Comparison of ENCODE assay signal across 27 cellular contexts in the genomic region with DNA sequence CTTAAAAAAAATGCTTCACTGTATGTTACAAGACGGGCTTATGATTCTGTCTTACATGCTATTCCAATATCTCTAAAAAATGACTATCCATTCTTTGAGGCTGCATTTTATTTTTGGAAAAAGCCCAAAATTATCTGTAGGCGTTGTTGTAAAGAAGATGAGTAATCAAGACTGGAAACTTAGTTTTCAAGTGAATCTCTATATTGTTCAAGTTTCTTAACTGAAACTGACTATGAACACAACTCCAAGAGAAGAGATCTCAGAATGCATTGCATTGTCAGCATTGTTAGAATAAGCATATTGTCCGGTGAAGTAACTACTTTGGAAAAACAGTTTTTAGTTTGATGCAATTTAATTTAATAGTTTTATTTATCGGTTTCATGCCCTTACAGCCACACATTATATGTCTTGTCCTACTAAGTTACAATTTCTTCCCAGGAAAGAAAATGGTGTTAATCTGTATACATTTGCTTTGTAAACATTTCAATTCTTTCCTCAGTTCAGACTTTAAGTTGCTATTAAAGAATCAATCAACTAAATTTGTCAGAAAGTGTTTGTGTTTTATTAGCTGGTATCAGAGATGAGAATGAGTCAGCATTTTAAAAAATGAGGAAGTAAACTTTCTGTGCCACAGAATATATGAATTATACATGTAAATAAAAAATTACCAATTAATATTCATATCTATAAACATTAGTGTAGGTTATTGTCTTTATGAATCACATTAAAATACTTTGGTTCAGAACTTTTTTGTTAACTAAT.
DNase-seq lines count a peak whose midpoint lies in the region; ATAC-seq and TF ChIP-seq lines count a peak whose summit lies in the region.
"Had no signal": no experiment of that assay in that cellular context is flagged by ENCODE, and none has a peak within 500 bp of the region (broad histone marks: within the 10 kb centered on the region; RNA-seq: fewer than 3 reads in every experiment).

No MANE protein-coding gene starts in this region.

- H3K9me3 Mint-ChIP-seq in activated CD4-positive, alpha-beta T cell treated with anti-CD3 and anti-CD28 coated beads, Interleukin-2, amount 10 ng/mL, durations not matched to agents 24 days and 14 days, result peaks cover 4% of the 10 kb centered on the region
- H3K9me3 Mint-ChIP-seq: activated B cell treated with CpG ODN at 0.5 μM for 24 hours had no signal

- H3K4me1 Mint-ChIP-seq in activated CD4-positive, alpha-beta T cell treated with anti-CD3 and anti-CD28 coated beads, Interleukin-2, amount 10 ng/mL, durations not matched to agents 24 days and 14 days, result no peaks in the 10 kb centered on the region
- H3K4me1 Mint-ChIP-seq: activated B cell treated with CpG ODN at 0.5 μM for 24 hours; B cell; central memory CD8-positive, alpha-beta T cell had no signal

- H3K27me3 Mint-ChIP-seq in activated CD4-positive, alpha-beta T cell treated with anti-CD3 and anti-CD28 coated beads, Interleukin-2, amount 10 ng/mL, durations not matched to agents 24 days and 14 days, result no peaks in the 10 kb centered on the region
- H3K27me3 Mint-ChIP-seq: activated B cell treated with CpG ODN at 0.5 μM for 24 hours; activated CD8-positive, alpha-beta T cell treated with anti-CD3 and anti-CD28 coated beads for 36 hours; activated T-cell treated with anti-CD3 and anti-CD28 coated beads, Interleukin-2, amount 50 U/mL, for 24 hours; B cell; central memory CD8-positive, alpha-beta T cell had no signal

- H3K27ac Mint-ChIP-seq in activated CD4-positive, alpha-beta T cell treated with anti-CD3 and anti-CD28 coated beads, Interleukin-2, amount 10 ng/mL, durations not matched to agents 24 days and 14 days, result peak overlapping the region; percentile 7
- H3K27ac Mint-ChIP-seq: activated B cell treated with CpG ODN at 0.5 μM for 24 hours; activated CD8-positive, alpha-beta T cell treated with anti-CD3 and anti-CD28 coated beads for 36 hours; activated T-cell treated with anti-CD3 and anti-CD28 coated beads, Interleukin-2, amount 50 U/mL, for 24 hours; B cell had no signal

- CTCF ChIA-PET in PC-3 (lab: Charles Lee), result no interaction called here

- TF ChIP-seq CTCF in PC-3 (conservative IDR thresholded peaks at IDR 0.05; ENCODE audit: low read depth, low read length) (no peak), epithelial cell of esophagus (IDR thresholded peaks at IDR 0.05; ENCODE audit: insufficient read depth, low read depth, low read length, missing control alignments) (no peak)

- H3K36me3 ChIP-seq in PC-3 (ENCODE audit: low read depth, low read length), result no peaks in the 10 kb centered on the region
- H3K36me3 ChIP-seq: tibial nerve had no signal

- no peak overlapping the region for H2AFZ ChIP-seq in PC-3 (ENCODE audit: low read length)

- H3F3A ChIP-seq in PC-3 (ENCODE audit: low read length, unreplicated experiment), result no peaks in the 10 kb centered on the region

- H3K4me3 ChIP-seq in PC-3 (ENCODE audit: low read length) (no peak overlapping the region), epithelial cell of esophagus (ENCODE audit: low read length) (no peak overlapping the region)
- H3K4me3 ChIP-seq: tibial nerve had no signal

- intact Hi-C loops in activated CD4-positive, alpha-beta T cell treated with anti-CD3 and anti-CD28 coated beads, Interleukin-2, amount 10 ng/mL, durations not matched to agents 24 days and 14 days (cut with micrococcal nuclease), result no loop called here
- intact Hi-C loops in PC-3 (cut with micrococcal nuclease), result loop anchor here (10.0 kb wide), 1 partner anchor 139 kb away; no protein-coding TSS in a partner anchor
- intact Hi-C loops in Right ventricle myocardium inferior (cut with DNase I), result no loop called here

- peaks cover 28% of the 10 kb centered on the region for H3K4me1 ChIP-seq in PC-3 (ENCODE audit: insufficient read depth, low read length)
- H3K4me1 ChIP-seq: tibial nerve had no signal

- BruUV-seq in PC-3 (replicated peaks; lab: Mats Ljungman, UMichigan), result no TSS peak

- H3K27ac ChIP-seq in PC-3 (ENCODE audit: low read length), result peak overlapping the region; percentile 44
- H3K27ac ChIP-seq: 22Rv1, tibial nerve had no signal

- H3K4me3 Mint-ChIP-seq in activated CD4-positive, alpha-beta T cell treated with anti-CD3 and anti-CD28 coated beads, Interleukin-2, amount 10 ng/mL, durations not matched to agents 24 days and 14 days, result no peak overlapping the region
- H3K4me3 Mint-ChIP-seq: activated B cell treated with CpG ODN at 0.5 μM for 24 hours; activated CD8-positive, alpha-beta T cell treated with anti-CD3 and anti-CD28 coated beads for 36 hours; activated T-cell treated with anti-CD3 and anti-CD28 coated beads, Interleukin-2, amount 50 U/mL, for 24 hours; B cell; central memory CD8-positive, alpha-beta T cell had no signal

- H3K79me2 ChIP-seq in PC-3 (ENCODE audit: low read length), result no peaks in the 10 kb centered on the region

- H3K9me3 ChIP-seq in PC-3 (ENCODE audit: low read length), result no peaks in the 10 kb centered on the region
- H3K9me3 ChIP-seq: Caco-2, tibial nerve had no signal

- H3K27me3 ChIP-seq in PC-3 (ENCODE audit: low read length), result no peaks in the 10 kb centered on the region
- H3K27me3 ChIP-seq: tibial nerve had no signal

- ATAC-seq in PC-3 (no peak), Right ventricle myocardium inferior (no peak)
- ATAC-seq: activated CD8-positive, alpha-beta T cell treated with anti-CD3 and anti-CD28 coated beads for 36 hours; left colon had no signal

- no peaks in the 10 kb centered on the region for H4K20me1 ChIP-seq in PC-3 (ENCODE audit: low read length)

- peak overlapping the region; percentile 33 for H3K4me2 ChIP-seq in PC-3 (ENCODE audit: low read length)

- H3K9ac ChIP-seq in PC-3 (ENCODE audit: low read length), result no peak overlapping the region

- DNase-seq in activated CD4-positive, alpha-beta T cell treated with anti-CD3 and anti-CD28 coated beads, Interleukin-2, amount 10 ng/mL, durations not matched to agents 24 days and 14 days, result no peak
- no peak for DNase-seq in activated CD4-positive, alpha-beta T cell treated with anti-CD3 and anti-CD28 coated beads for 48 hours
- peak; percentile 4 for DNase-seq in PC-3
- DNase-seq in epithelial cell of esophagus (ENCODE audit: low read depth), result peak; percentile 14
- DNase-seq in NCI-H128 (lab: John Stamatoyannopoulos, UW; ENCODE audit: unreplicated experiment), result no peak
- DNase-seq in 8988T, result no peak
- no peak for DNase-seq in hypothalamus (lab: John Stamatoyannopoulos, UW)
- DNase-seq in Right ventricle myocardium inferior (ENCODE audit: missing footprints), result no peak
- DNase-seq: activated B cell treated with CpG ODN at 0.5 μM for 24 hours; activated CD8-positive, alpha-beta T cell treated with anti-CD3 and anti-CD28 coated beads for 36 hours; activated naive CD4-positive, alpha-beta T cell treated with Interleukin-2 at 50 U/mL for 16 hours; activated T-cell treated with anti-CD3 and anti-CD28 coated beads, Interleukin-2, amount 50 U/mL, for 24 hours; amygdala; erythroblast; KG1; left colon; NCI-H1930; NCI-H2227 treated with DMSO at 0.1 percent for 48 hours; NCI-H82; posterior cingulate gyrus; stimulated activated CD4-positive, alpha-beta T cell treated with anti-CD3 and anti-CD28 coated beads, Interleukin-2, amount 100 ng/mL, for 24 hours; stimulated activated naive CD4-positive, alpha-beta T cell had no signal

- POLR2A ChIA-PET in PC-3 (lab: Charles Lee; ENCODE audit: unreplicated experiment), result no interaction called here

- H3K36me3 Mint-ChIP-seq in activated CD4-positive, alpha-beta T cell treated with anti-CD3 and anti-CD28 coated beads, Interleukin-2, amount 10 ng/mL, durations not matched to agents 24 days and 14 days (ENCODE audit: low read depth), result no peaks in the 10 kb centered on the region

- no peaks in the 10 kb centered on the region for H3K9me2 ChIP-seq in PC-3 (replicated peaks; ENCODE audit: low read length)

Comparison
In these comparisons a context has a peak if more than half of its experiments do, and no peak if none do; other contexts are left out.
1. DNase-seq: peak in PC-3 (single experiment) and epithelial cell of esophagus (single experiment); none in activated CD4-positive, alpha-beta T cell treated with anti-CD3 and anti-CD28 coated beads, Interleukin-2, amount 10 ng/mL, durations not matched to agents 24 days and 14 days (single experiment), activated CD4-positive, alpha-beta T cell treated with anti-CD3 and anti-CD28 coated beads for 48 hours (single experiment), NCI-H128 (single experiment), 8988T (single experiment), hypothalamus (0 of 51) and Right ventricle myocardium inferior (single experiment).